22 cellular contexts compared by ENCODE assay signal in the genomic region with DNA sequence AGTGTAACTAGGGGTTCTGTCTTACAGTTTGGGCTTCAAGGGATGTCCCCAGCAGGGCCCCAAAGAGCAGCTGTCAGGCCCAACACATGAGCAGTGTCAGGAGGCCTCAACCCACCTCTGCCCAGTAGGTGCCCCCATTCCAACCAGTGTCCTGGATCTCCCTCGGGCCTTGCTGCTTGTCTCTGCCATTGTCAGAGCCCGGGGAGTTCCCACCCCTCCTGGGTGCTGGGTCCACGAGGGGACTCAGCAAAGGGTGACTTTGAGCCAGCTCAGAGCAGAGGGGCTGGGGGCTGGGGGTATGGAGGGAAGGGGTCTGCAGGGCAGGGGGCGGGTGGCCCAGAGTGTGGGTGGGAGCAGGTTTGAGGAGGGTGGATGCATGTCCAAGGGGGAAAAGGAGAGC. TPM values are rescaled to one million over a fixed set of nuclear protein-coding genes. Genes with fewer than 3 reads are reported as not detected.
A peak's percentile ranks its signal among the peaks of the same experiment; 100 is the strongest.
DNase-seq lines count a peak whose midpoint lies in the region; ATAC-seq and TF ChIP-seq lines count a peak whose summit lies in the region.
"Had no signal": no experiment of that assay in that cellular context is flagged by ENCODE, and none has a peak within 500 bp of the region (broad histone marks: within the 10 kb centered on the region; RNA-seq: fewer than 3 reads in every experiment).

No MANE protein-coding gene starts in this region.

- H3K27ac ChIP-seq in neural progenitor cell = no peak overlapping the region
- H3K27ac ChIP-seq in testis = peak overlapping the region; percentile 12 to 41
- no peak overlapping the region for H3K27ac ChIP-seq in brain microvascular endothelial cell
- H3K27ac ChIP-seq: A549, KMS-11, PC-9, SK-N-MC had no signal

- peaks cover 5% of the 10 kb centered on the region for H3K4me1 Mint-ChIP-seq in chondrocyte (ENCODE audit: low read depth)
- H3K4me1 Mint-ChIP-seq in neural progenitor cell = peaks cover 13% of the 10 kb centered on the region
- H3K4me1 Mint-ChIP-seq: IgD-negative memory B cell had no signal

- H3K4me2 ChIP-seq in neural progenitor cell = no peak overlapping the region
- H3K4me2 ChIP-seq: A549, KMS-11, PC-9 had no signal

- WGBS in testis, 2 donors = 92 to 93% methylated on average over 4 of the region's 4 CpGs

- H3K9ac ChIP-seq in neural progenitor cell = no peak overlapping the region
- H3K9ac ChIP-seq: KMS-11 had no signal

- in situ Hi-C loops in brain microvascular endothelial cell (cut with HindIII; ENCODE audit: low pct_ligation_motif_present, low sequenced_read_pairs) = no loop called here

- no peak for TF ChIP-seq CTCF in chondrocyte (IDR thresholded peaks at IDR 0.05)
- TF ChIP-seq CTCF in neural progenitor cell (IDR thresholded peaks at IDR 0.05) = no peak
- no peak for TF ChIP-seq CTCF in testis (IDR thresholded peaks at IDR 0.05)
- no peak for TF ChIP-seq CTCF in brain microvascular endothelial cell (IDR thresholded peaks at IDR 0.05; ENCODE audit: low read depth, low read length, missing control alignments)

- no peak overlapping the region for H3K4me3 Mint-ChIP-seq in chondrocyte (ENCODE audit: unreplicated experiment)
- no peak overlapping the region for H3K4me3 Mint-ChIP-seq in neural progenitor cell
- H3K4me3 Mint-ChIP-seq: CD4-positive, alpha-beta memory T cell; IgD-negative memory B cell had no signal

- no peaks in the 10 kb centered on the region for H3F3A ChIP-seq in neural progenitor cell (ENCODE audit: low read depth)

- H3K36me3 ChIP-seq in neural progenitor cell = no peaks in the 10 kb centered on the region
- no peaks in the 10 kb centered on the region for H3K36me3 ChIP-seq in testis (ENCODE audit: low read depth, missing control alignments)
- no peaks in the 10 kb centered on the region for H3K36me3 ChIP-seq in brain microvascular endothelial cell (replicated peaks)

- H3K4me1 ChIP-seq in neural progenitor cell (peaks cover 11% of the 10 kb centered on the region), testis (peaks cover 6% of the 10 kb centered on the region)
- H3K4me1 ChIP-seq: A549 had no signal

- no peak overlapping the region for H3K4me3 ChIP-seq in neural progenitor cell
- H3K4me3 ChIP-seq in testis = no peak overlapping the region
- H3K4me3 ChIP-seq in brain microvascular endothelial cell (ENCODE audit: low read depth, low read length) = no peak overlapping the region
- H3K4me3 ChIP-seq: A549, GM12878, PC-9, SK-N-MC had no signal

- H3K27ac Mint-ChIP-seq in chondrocyte (ENCODE audit: unreplicated experiment) = no peak overlapping the region
- no peak overlapping the region for H3K27ac Mint-ChIP-seq in neural progenitor cell
- H3K27ac Mint-ChIP-seq: CD4-positive, alpha-beta memory T cell; IgD-negative memory B cell had no signal

- peak overlapping the region; percentile 57 for H2AFZ ChIP-seq in neural progenitor cell (replicated peaks)
- H2AFZ ChIP-seq: PC-9 had no signal

- ATAC-seq in Right ventricle myocardium superior (ENCODE audit: poor library complexity) = no peak
- no peak for ATAC-seq in left cardiac atrium
- ATAC-seq: A549, GM12878, HCT116 had no signal

- H3K36me3 Mint-ChIP-seq in chondrocyte (ENCODE audit: low read depth) (peaks cover 10% of the 10 kb centered on the region), neural progenitor cell (no peaks in the 10 kb centered on the region)
- H3K36me3 Mint-ChIP-seq: IgD-negative memory B cell had no signal

- intact Hi-C loops in Right ventricle myocardium superior (cut with DNase I) (no loop called here), left cardiac atrium (cut with DNase I) (no loop called here), testis (cut with DNase I; ENCODE audit: low total_unique reads) (no loop called here)

- no peaks in the 10 kb centered on the region for H3K9me3 ChIP-seq in neural progenitor cell (ENCODE audit: low read depth)
- no peaks in the 10 kb centered on the region for H3K9me3 ChIP-seq in testis

- H3K27me3 ChIP-seq in neural progenitor cell (no peaks in the 10 kb centered on the region), testis (no peaks in the 10 kb centered on the region), brain microvascular endothelial cell (replicated peaks) (peaks cover 4% of the 10 kb centered on the region)

- peaks cover 5% of the 10 kb centered on the region for H3K27me3 Mint-ChIP-seq in chondrocyte (ENCODE audit: low read depth)
- peaks cover 21% of the 10 kb centered on the region for H3K27me3 Mint-ChIP-seq in neural progenitor cell (ENCODE audit: insufficient read depth, low read depth)

- no peaks in the 10 kb centered on the region for H4K20me1 ChIP-seq in neural progenitor cell (ENCODE audit: low read depth)

- H3K79me2 ChIP-seq in neural progenitor cell (ENCODE audit: low read depth) = no peaks in the 10 kb centered on the region

- peak; percentile 31 for DNase-seq in Right ventricle myocardium superior
- DNase-seq in left cardiac atrium = no peak
- peak; percentile 63 for DNase-seq in chondrocyte (ENCODE audit: low spot score)
- DNase-seq in neural progenitor cell (ENCODE audit: low spot score) = no peak
- no peak for DNase-seq in testis
- DNase-seq in brain microvascular endothelial cell = no peak
- DNase-seq in NCI-H748 treated with DMSO at 0.1 percent for 48 hours (lab: John Stamatoyannopoulos, UW) = no peak
- DNase-seq: CD4-positive, alpha-beta memory T cell; COR-L47; MM.1S; NCI-H2029; NCI-H446; NCI-H526; PC-9; RPMI8226; SIG-M5 had no signal

- no peak for TF ChIP-seq POLR2A in testis (IDR thresholded peaks at IDR 0.05)

- peaks cover 9% of the 10 kb centered on the region for H3K9me3 Mint-ChIP-seq in chondrocyte (ENCODE audit: low read depth)
- H3K9me3 Mint-ChIP-seq in neural progenitor cell = peaks cover 16% of the 10 kb centered on the region

RNA-seq across cellular contexts. Expression of gene BEGAIN, which starts 18.0 kb away (rescaled TPM):
- total RNA-seq in Right ventricle myocardium superior (0.46 TPM), left cardiac atrium (1 to 10 TPM; 1.7 to 2.1 TPM), chondrocyte (5.1 to 6.5 TPM (median 6.5 TPM) in 3 replicates), neural progenitor cell (ENCODE audit: low replicate concordance) (4.0 and 13.4 TPM in 2 replicates), testis (1 to 10 TPM; 6.9 to 7.6 TPM)
- polyA plus RNA-seq in testis (ENCODE audit: insufficient read depth, low read depth, low replicate concordance) = 4.5 TPM
- total RNA-seq: PC-9 had no signal

Comparison
In these comparisons a context has a peak if more than half of its experiments do, and no peak if none do; other contexts are left out.
1. DNase-seq: peak in Right ventricle myocardium superior (single experiment) and chondrocyte (single experiment); none in left cardiac atrium (single experiment), neural progenitor cell (single experiment), testis (single experiment), brain microvascular endothelial cell (single experiment) and NCI-H748 treated with DMSO at 0.1 percent for 48 hours (single experiment).
2. H3K27ac ChIP-seq: peak in testis (2 of 2); none in neural progenitor cell (single experiment) and brain microvascular endothelial cell (single experiment).